ENCODE assay signal across 1 cellular context in the genomic region with DNA sequence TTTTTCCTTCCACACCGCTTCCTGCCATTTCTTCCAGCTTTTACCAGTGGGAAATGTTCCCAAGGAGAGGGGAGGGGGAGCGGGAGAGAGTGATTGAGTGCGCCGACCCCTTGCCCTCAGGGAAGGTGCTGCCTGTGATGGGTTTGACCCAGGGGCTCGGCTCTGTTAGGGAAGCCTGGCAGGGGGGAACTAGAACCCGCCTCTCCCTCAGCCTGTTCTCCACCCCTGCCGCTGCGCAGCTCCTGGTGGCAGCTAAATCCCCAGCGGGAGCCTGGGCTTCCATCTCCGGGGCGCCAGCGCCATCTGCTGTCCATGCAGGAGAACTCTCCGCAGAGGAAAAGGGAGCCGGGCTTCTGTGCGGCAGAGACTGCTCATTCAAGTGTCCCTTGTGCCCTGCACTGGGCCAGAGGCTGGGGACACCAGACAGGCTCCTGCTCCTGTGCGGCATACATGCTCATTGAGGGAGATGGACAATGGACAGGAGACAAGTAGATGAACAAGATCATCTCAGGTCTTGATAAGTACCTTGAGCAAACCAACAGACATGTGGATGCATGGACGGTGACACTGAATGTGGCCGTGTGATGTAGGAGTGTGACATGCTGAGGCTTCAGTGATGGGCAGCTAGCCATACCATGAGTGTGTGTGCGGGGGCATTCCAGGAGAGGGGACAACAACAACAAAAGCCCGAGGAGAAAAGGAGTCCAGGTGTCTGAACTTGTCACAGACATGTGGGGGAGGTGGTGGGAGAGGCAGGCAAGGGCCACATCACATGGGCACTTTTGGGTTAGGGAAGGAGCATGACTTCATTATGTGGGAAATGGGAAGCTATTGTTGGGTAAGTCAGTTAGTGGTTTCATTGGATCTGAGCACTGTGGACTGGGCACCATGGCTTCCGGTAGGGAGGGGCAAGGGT.
A peak's percentile ranks its signal among the peaks of the same experiment; 100 is the strongest.
TF ChIP-seq lines count a peak whose summit lies in the region.

No MANE protein-coding gene starts in this region.

TF ChIP-seq in HepG2, 621 proteins besides CTCF, POLR2A, EP300 and RAD21 (continued from another document and continues in another):
- TF ChIP-seq, protein P1, sequence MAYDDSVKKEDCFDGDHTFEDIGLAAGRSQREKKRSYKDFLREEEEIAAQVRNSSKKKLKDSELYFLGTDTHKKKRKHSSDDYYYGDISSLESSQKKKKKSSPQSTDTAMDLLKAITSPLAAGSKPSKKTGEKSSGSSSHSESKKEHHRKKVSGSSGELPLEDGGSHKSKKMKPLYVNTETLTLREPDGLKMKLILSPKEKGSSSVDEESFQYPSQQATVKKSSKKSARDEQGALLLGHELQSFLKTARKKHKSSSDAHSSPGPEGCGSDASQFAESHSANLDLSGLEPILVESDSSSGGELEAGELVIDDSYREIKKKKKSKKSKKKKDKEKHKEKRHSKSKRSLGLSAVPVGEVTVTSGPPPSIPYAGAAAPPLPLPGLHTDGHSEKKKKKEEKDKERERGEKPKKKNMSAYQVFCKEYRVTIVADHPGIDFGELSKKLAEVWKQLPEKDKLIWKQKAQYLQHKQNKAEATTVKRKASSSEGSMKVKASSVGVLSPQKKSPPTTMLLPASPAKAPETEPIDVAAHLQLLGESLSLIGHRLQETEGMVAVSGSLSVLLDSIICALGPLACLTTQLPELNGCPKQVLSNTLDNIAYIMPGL (CRISPR knock-in tag; IDR thresholded peaks at IDR 0.05; ENCODE audit: borderline replicate concordance in 1 of 2, low read depth in 1 of 2), result peak; percentile 57 to 71; a peak in 2 of 4 replicates
- TF ChIP-seq SMAD3 (CRISPR knock-in tag; IDR thresholded peaks at IDR 0.05) (peak; percentile 85; the same call in 1 of the 2 replicates), PHB2 (IDR thresholded peaks at IDR 0.05; ENCODE audit: partially characterized antibody) (no peak), ZNF251 (CRISPR knock-in tag; IDR thresholded peaks at IDR 0.05) (no peak), HNRNPL (IDR thresholded peaks at IDR 0.05; ENCODE audit: low read depth, low read length) (no peak), PLRG1 (conservative IDR thresholded peaks at IDR 0.05) (no peak), ZEB1 (IDR thresholded peaks at IDR 0.05; ENCODE audit: insufficient replicate concordance, low read depth) (no peak), MXD4 (CRISPR knock-in tag; IDR thresholded peaks at IDR 0.05) (no peak; the same call in 1 of the 2 replicates), TBX2 (CRISPR knock-in tag; IDR thresholded peaks at IDR 0.05; ENCODE audit: borderline replicate concordance) (peak; percentile 58; the same call in 1 of the 2 replicates), XRCC5 (optimal IDR thresholded peaks at IDR 0.05; ENCODE audit: low read length) (peak; percentile 89), PAF1 (CRISPR knock-in tag; IDR thresholded peaks at IDR 0.05) (no peak), DNMT1 (CRISPR knock-in tag; IDR thresholded peaks at IDR 0.05) (peak; percentile 41; the same call in 1 of the 2 replicates), MEIS2 (CRISPR knock-in tag; IDR thresholded peaks at IDR 0.05) (peak; percentile 58; the same call in 1 of the 2 replicates), REPIN1 (CRISPR knock-in tag; IDR thresholded peaks at IDR 0.05; ENCODE audit: borderline replicate concordance, low read depth) (peak; percentile 84; the same call in 1 of the 2 replicates), MXI1 (IDR thresholded peaks at IDR 0.05; ENCODE audit: borderline replicate concordance, low read depth, low read length) (no peak; the same call in 2 of the 3 replicates), ZNF549 (CRISPR knock-in tag; IDR thresholded peaks at IDR 0.05) (no peak), ZNF263 (CRISPR knock-in tag; IDR thresholded peaks at IDR 0.05) (peak; percentile 51; the same call in 1 of the 2 replicates), HOXA9 (CRISPR knock-in tag; IDR thresholded peaks at IDR 0.05; ENCODE audit: borderline replicate concordance) (no peak), ZNF543 (CRISPR knock-in tag; IDR thresholded peaks at IDR 0.05) (no peak), ZNF724P (CRISPR knock-in tag; IDR thresholded peaks at IDR 0.05; ENCODE audit: borderline replicate concordance) (no peak), ZNF230 (CRISPR knock-in tag; IDR thresholded peaks at IDR 0.05) (peak; percentile 89; the same call in 1 of the 2 replicates), PAX8 (CRISPR knock-in tag; IDR thresholded peaks at IDR 0.05; ENCODE audit: borderline replicate concordance) (0 out of 2 replicates have a peak, but pooled peaks have one; percentile 75), ZNF496 (CRISPR knock-in tag; IDR thresholded peaks at IDR 0.05; ENCODE audit: insufficient replicate concordance) (no peak), CENPT (CRISPR knock-in tag; IDR thresholded peaks at IDR 0.05; ENCODE audit: low read depth) (no peak), HOXA3 (CRISPR knock-in tag; IDR thresholded peaks at IDR 0.05) (peak; percentile 32; the same call in 1 of the 2 replicates), SOX5 (CRISPR knock-in tag; IDR thresholded peaks at IDR 0.05; ENCODE audit: borderline replicate concordance) (peak; percentile 35; the same call in 1 of the 2 replicates)
- TF ChIP-seq, protein P2, sequence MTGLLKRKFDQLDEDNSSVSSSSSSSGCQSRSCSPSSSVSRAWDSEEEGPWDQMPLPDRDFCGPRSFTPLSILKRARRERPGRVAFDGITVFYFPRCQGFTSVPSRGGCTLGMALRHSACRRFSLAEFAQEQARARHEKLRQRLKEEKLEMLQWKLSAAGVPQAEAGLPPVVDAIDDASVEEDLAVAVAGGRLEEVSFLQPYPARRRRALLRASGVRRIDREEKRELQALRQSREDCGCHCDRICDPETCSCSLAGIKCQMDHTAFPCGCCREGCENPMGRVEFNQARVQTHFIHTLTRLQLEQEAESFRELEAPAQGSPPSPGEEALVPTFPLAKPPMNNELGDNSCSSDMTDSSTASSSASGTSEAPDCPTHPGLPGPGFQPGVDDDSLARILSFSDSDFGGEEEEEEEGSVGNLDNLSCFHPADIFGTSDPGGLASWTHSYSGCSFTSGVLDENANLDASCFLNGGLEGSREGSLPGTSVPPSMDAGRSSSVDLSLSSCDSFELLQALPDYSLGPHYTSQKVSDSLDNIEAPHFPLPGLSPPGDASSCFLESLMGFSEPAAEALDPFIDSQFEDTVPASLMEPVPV (CRISPR knock-in tag; IDR thresholded peaks at IDR 0.05), result no peak
- TF ChIP-seq, protein P3, sequence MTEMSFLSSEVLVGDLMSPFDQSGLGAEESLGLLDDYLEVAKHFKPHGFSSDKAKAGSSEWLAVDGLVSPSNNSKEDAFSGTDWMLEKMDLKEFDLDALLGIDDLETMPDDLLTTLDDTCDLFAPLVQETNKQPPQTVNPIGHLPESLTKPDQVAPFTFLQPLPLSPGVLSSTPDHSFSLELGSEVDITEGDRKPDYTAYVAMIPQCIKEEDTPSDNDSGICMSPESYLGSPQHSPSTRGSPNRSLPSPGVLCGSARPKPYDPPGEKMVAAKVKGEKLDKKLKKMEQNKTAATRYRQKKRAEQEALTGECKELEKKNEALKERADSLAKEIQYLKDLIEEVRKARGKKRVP (CRISPR knock-in tag; IDR thresholded peaks at IDR 0.05), result peak in 1 of 2 experiments; percentile 32; a peak in 1 of 4 replicates
- TF ChIP-seq, protein P4, sequence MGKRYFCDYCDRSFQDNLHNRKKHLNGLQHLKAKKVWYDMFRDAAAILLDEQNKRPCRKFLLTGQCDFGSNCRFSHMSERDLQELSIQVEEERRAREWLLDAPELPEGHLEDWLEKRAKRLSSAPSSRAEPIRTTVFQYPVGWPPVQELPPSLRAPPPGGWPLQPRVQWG (CRISPR knock-in tag; IDR thresholded peaks at IDR 0.05; ENCODE audit: borderline replicate concordance, low read depth), result no peak
- TF ChIP-seq, protein P5, sequence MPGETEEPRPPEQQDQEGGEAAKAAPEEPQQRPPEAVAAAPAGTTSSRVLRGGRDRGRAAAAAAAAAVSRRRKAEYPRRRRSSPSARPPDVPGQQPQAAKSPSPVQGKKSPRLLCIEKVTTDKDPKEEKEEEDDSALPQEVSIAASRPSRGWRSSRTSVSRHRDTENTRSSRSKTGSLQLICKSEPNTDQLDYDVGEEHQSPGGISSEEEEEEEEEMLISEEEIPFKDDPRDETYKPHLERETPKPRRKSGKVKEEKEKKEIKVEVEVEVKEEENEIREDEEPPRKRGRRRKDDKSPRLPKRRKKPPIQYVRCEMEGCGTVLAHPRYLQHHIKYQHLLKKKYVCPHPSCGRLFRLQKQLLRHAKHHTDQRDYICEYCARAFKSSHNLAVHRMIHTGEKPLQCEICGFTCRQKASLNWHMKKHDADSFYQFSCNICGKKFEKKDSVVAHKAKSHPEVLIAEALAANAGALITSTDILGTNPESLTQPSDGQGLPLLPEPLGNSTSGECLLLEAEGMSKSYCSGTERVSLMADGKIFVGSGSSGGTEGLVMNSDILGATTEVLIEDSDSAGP (CRISPR knock-in tag; IDR thresholded peaks at IDR 0.05; ENCODE audit: borderline replicate concordance), result no peak
- TF ChIP-seq, protein P6, sequence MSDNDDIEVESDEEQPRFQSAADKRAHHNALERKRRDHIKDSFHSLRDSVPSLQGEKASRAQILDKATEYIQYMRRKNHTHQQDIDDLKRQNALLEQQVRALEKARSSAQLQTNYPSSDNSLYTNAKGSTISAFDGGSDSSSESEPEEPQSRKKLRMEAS (IDR thresholded peaks at IDR 0.05), result peak; percentile 46; the same call in 1 of the 2 replicates
- TF ChIP-seq, protein P7, sequence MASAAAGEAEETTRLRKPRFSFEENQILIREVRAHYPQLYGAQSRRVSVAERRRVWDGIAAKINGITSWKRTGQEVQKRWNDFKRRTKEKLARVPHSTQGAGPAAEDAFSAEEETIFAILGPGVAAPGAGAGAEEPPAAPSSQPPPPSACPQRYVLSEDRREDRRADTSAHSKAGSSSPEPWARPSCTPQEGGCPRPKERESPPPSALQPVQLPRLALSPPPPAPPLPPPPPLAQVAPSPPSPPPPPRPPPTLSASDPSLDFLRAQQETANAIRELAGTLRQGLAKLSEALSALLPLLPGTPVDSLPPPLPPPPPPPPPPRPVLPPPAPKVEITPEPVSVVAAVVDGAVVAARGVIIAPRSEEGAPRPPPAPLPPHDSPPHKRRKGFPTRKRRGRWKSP (CRISPR knock-in tag; IDR thresholded peaks at IDR 0.05), result peak; percentile 37; the same call in 1 of the 2 replicates
- TF ChIP-seq, protein P8, sequence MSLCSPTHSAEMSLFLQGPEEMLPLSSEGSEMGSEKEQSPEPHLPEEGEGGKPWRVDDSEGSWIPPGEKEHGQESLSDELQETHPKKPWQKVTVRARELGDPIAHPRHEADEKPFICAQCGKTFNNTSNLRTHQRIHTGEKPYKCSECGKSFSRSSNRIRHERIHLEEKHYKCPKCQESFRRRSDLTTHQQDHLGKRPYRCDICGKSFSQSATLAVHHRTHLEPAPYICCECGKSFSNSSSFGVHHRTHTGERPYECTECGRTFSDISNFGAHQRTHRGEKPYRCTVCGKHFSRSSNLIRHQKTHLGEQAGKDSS (CRISPR knock-in tag; IDR thresholded peaks at IDR 0.05; ENCODE audit: borderline replicate concordance, low read depth), result peak; percentile 68; the same call in 1 of the 2 replicates
- TF ChIP-seq, protein P9, sequence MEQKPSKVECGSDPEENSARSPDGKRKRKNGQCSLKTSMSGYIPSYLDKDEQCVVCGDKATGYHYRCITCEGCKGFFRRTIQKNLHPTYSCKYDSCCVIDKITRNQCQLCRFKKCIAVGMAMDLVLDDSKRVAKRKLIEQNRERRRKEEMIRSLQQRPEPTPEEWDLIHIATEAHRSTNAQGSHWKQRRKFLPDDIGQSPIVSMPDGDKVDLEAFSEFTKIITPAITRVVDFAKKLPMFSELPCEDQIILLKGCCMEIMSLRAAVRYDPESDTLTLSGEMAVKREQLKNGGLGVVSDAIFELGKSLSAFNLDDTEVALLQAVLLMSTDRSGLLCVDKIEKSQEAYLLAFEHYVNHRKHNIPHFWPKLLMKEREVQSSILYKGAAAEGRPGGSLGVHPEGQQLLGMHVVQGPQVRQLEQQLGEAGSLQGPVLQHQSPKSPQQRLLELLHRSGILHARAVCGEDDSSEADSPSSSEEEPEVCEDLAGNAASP (CRISPR knock-in tag; IDR thresholded peaks at IDR 0.05; ENCODE audit: borderline replicate concordance), result peak; percentile 60; the same call in 1 of the 2 replicates
- TF ChIP-seq, protein P10, sequence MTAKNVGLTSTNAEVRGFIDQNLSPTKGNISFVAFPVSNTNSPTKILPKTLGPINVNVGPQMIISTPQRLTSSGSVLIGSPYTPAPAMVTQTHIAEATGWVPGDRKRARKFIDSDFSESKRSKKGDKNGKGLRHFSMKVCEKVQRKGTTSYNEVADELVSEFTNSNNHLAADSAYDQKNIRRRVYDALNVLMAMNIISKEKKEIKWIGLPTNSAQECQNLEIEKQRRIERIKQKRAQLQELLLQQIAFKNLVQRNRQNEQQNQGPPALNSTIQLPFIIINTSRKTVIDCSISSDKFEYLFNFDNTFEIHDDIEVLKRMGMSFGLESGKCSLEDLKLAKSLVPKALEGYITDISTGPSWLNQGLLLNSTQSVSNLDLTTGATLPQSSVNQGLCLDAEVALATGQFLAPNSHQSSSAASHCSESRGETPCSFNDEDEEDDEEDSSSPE (CRISPR knock-in tag; IDR thresholded peaks at IDR 0.05), result 0 out of 2 replicates have a peak, but pooled peaks have one; percentile 40
- TF ChIP-seq, protein P11, sequence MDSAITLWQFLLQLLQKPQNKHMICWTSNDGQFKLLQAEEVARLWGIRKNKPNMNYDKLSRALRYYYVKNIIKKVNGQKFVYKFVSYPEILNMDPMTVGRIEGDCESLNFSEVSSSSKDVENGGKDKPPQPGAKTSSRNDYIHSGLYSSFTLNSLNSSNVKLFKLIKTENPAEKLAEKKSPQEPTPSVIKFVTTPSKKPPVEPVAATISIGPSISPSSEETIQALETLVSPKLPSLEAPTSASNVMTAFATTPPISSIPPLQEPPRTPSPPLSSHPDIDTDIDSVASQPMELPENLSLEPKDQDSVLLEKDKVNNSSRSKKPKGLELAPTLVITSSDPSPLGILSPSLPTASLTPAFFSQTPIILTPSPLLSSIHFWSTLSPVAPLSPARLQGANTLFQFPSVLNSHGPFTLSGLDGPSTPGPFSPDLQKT (CRISPR knock-in tag; IDR thresholded peaks at IDR 0.05; ENCODE audit: borderline replicate concordance), result no peak
- TF ChIP-seq, protein P12, sequence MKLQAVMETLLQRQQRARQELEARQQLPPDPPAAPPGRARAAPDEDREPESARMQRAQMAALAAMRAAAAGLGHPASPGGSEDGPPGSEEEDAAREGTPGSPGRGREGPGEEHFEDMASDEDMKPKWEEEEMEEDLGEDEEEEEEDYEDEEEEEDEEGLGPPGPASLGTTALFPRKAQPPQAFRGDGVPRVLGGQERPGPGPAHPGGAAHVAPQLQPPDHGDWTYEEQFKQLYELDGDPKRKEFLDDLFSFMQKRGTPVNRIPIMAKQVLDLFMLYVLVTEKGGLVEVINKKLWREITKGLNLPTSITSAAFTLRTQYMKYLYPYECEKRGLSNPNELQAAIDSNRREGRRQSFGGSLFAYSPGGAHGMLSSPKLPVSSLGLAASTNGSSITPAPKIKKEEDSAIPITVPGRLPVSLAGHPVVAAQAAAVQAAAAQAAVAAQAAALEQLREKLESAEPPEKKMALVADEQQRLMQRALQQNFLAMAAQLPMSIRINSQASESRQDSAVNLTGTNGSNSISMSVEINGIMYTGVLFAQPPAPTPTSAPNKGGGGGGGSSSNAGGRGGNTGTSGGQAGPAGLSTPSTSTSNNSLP (IDR thresholded peaks at IDR 0.05; ENCODE audit: low read depth, low read length), result no peak
